In genomic region chr14:100193417-100194357, GRCh38 we compare ENCODE assay signal across 9 cellular contexts. TPM values are rescaled to one million over a fixed set of nuclear protein-coding genes. Genes with fewer than 3 reads are reported as not detected.
DNase-seq lines count a peak whose midpoint lies in the region; ATAC-seq and TF ChIP-seq lines count a peak whose summit lies in the region.
"Had no signal": no experiment of that assay in that cellular context is flagged by ENCODE, and none has a peak within 500 bp of the region (broad histone marks: within the 10 kb centered on the region; RNA-seq: fewer than 3 reads in every experiment).

No MANE protein-coding gene starts in this region.

- H3K4me3 Mint-ChIP-seq in CD14-positive monocyte: peak overlapping the region; percentile 81 to 88

- H3K27ac ChIP-seq in adipose tissue (ENCODE audit: low read depth, low read length) (peak overlapping the region; percentile 78), left lung (peak overlapping the region; percentile 72 to 90)

- H3K9me3 ChIP-seq in left lung: no peaks in the 10 kb centered on the region

- peak; percentile 6 for ATAC-seq in HG03159 (IDR thresholded peaks at IDR 0.05; ENCODE audit: unreplicated experiment)
- no peak for ATAC-seq in left lung

- H3K9me3 Mint-ChIP-seq in CD14-positive monocyte: peaks cover 0 to 3% (median 0%) of the 10 kb centered on the region in 7 donors

- intact Hi-C loops in CD14-positive monocyte (cut with micrococcal nuclease) (loop anchor here (2.0 to 10.0 kb wide), 5 partner anchors 45 to 509 kb away; partner anchors contain the start of genes CYP46A1 (in 1 of the 2) and YY1 (in 1 of the 2)), left lung (cut with DNase I) (no loop called here)

- peaks cover 6% of the 10 kb centered on the region for H3K4me1 Mint-ChIP-seq in CD14-positive monocyte

- H3K27me3 Mint-ChIP-seq in CD14-positive monocyte (ENCODE audit: low read depth in 3 of 3): no peaks in the 10 kb centered on the region

- H3K36me3 ChIP-seq in left lung: no peaks in the 10 kb centered on the region

- DNase-seq in CD14-positive monocyte (ENCODE audit: low spot score) (no peak), left lung (no peak), superior temporal gyrus (ENCODE audit: extremely low spot score) (peak; percentile 74), D341Med (ENCODE audit: low spot score) (no peak), LoVo (ENCODE audit: low spot score) (no peak)
- no peak for DNase-seq in activated effector memory CD4-positive, alpha-beta T cell treated with Interleukin-2 at 50 U/mL for 16 hours

- H3K4me3 ChIP-seq in left lung: peak overlapping the region; percentile 23 to 45

- H3K36me3 Mint-ChIP-seq in CD14-positive monocyte: no peaks in the 10 kb centered on the region

- no peak for TF ChIP-seq CTCF in CD14-positive monocyte (IDR thresholded peaks at IDR 0.05)
- no peak for TF ChIP-seq CTCF in left lung (IDR thresholded peaks at IDR 0.05)

- H3K4me1 ChIP-seq in left lung: peaks cover 6 to 20% of the 10 kb centered on the region in 2 donors

- 58 to 63% (median 61%) methylated on average over 12 of the region's 12 CpGs for WGBS in adipose tissue, 3 donors

- no peaks in the 10 kb centered on the region for H3K27me3 ChIP-seq in left lung

- H3K27ac Mint-ChIP-seq in CD14-positive monocyte: peak overlapping the region; percentile 85 to 93 (median 89)

RNA-seq across cellular contexts. Expression of gene DEGS2, which starts 34.2 kb away (rescaled TPM):
- polyA plus RNA-seq in CD14-positive monocyte (under 1 TPM in 1 of 2 donors, not detected in 1; 0.36 TPM), adipose tissue (1 to 10 TPM in 2 of 3 donors, under 1 TPM in 1; 0.22 to 4.2 (median 2.0) TPM)
- 1 to 10 TPM; 2.0 to 7.6 TPM for total RNA-seq in left lung
- total RNA-seq: LHCN-M2 had no signal

RNA-seq across cellular contexts. Expression of gene YY1, which starts 45.3 kb away (rescaled TPM):
- polyA plus RNA-seq in CD14-positive monocyte: 10 to 100 TPM; 13.3 to 15.7 TPM
- polyA plus RNA-seq in adipose tissue: 10 to 100 TPM; 11.1 to 24.3 (median 19.0) TPM
- total RNA-seq in left lung: 10 to 100 TPM; 57.4 to 59.0 TPM

Comparison
In these comparisons a context has a peak if more than half of its experiments do, and no peak if none do; other contexts are left out.
1. intact Hi-C loops: an anchor here in CD14-positive monocyte (2.0 to 10.0 kb wide); none called in left lung.